ENCODE assay signal across 1 cellular context in the genomic region with DNA sequence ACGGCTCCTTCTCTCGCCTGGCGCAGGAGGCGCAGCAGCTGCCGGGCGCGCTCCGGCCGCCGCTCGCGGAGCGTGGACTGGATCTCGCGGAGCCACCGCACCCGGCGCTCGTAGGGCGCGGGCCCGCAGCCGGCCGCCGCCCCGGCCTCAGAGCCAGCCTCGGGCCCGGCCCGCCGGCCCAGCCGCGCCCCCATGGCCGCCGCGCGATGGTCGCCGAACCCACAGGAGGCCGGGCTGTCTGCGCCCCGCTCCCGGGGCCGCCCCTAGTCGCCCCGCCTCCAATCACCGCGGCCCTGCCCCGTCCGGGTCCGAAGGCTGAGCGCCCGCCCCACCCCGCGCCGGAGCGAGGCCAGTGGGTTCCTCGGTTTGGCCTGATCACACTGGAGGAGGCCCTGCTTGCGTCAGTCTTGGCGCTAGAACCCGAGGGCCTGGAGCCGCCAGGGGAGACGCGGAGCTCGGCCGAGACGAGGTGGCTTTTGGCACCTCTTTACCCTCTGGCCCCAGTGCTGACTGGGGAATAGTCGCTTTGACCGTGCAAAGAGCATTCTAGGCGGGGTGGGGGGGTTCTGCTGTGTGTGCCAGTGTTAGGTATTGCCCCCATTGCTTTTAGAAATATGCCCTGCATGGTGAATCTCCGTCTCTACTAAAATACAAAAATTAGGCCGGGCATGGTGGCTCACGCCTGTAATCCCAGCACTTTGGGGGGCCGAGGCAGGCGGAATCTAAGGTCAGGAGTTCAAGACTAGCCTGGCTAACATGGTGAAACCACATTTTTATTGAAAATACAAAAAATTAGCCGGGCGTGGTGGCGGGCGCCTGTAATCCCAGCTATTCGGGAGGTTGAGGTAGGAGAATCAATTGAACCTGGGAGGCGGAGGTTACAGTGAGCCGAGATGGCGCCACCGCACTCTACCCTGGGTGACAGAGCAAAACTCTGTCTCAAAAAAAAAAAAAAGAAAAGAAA.
TF ChIP-seq lines count a peak whose summit lies in the region.

A gene with protein sequence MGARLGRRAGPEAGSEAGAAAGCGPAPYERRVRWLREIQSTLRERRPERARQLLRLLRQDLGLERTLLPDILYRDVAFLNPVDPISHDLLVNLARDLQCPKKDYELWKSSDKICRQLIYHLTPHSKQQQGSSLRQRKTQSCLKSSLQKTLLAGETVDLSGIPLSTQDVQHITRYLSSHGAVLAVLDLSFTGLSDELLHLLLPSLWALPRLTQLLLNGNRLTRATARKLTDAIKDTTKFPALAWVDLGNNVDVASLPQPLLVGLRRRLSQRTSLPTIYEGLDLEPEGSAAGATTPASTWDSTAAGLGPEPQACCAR (minus strand): TSS at position 228 of the 964 bp plus-strand sequence. CDS start 34 bp downstream, at position 194.

TF ChIP-seq in HepG2, 621 proteins besides CTCF, POLR2A, EP300 and RAD21 (continued from another document and continues in another):
- TF ChIP-seq, protein P1, sequence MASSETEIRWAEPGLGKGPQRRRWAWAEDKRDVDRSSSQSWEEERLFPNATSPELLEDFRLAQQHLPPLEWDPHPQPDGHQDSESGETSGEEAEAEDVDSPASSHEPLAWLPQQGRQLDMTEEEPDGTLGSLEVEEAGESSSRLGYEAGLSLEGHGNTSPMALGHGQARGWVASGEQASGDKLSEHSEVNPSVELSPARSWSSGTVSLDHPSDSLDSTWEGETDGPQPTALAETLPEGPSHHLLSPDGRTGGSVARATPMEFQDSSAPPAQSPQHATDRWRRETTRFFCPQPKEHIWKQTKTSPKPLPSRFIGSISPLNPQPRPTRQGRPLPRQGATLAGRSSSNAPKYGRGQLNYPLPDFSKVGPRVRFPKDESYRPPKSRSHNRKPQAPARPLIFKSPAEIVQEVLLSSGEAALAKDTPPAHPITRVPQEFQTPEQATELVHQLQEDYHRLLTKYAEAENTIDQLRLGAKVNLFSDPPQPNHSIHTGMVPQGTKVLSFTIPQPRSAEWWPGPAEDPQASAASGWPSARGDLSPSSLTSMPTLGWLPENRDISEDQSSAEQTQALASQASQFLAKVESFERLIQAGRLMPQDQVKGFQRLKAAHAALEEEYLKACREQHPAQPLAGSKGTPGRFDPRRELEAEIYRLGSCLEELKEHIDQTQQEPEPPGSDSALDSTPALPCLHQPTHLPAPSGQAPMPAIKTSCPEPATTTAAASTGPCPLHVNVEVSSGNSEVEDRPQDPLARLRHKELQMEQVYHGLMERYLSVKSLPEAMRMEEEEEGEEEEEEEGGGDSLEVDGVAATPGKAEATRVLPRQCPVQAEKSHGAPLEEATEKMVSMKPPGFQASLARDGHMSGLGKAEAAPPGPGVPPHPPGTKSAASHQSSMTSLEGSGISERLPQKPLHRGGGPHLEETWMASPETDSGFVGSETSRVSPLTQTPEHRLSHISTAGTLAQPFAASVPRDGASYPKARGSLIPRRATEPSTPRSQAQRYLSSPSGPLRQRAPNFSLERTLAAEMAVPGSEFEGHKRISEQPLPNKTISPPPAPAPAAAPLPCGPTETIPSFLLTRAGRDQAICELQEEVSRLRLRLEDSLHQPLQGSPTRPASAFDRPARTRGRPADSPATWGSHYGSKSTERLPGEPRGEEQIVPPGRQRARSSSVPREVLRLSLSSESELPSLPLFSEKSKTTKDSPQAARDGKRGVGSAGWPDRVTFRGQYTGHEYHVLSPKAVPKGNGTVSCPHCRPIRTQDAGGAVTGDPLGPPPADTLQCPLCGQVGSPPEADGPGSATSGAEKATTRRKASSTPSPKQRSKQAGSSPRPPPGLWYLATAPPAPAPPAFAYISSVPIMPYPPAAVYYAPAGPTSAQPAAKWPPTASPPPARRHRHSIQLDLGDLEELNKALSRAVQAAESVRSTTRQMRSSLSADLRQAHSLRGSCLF (CRISPR knock-in tag; IDR thresholded peaks at IDR 0.05; ENCODE audit: borderline replicate concordance), result no peak
- TF ChIP-seq TARDBP (CRISPR knock-in tag; IDR thresholded peaks at IDR 0.05) (peak; percentile 91), KLF13 (CRISPR knock-in tag; IDR thresholded peaks at IDR 0.05) (no peak), ZNF7 (CRISPR knock-in tag; IDR thresholded peaks at IDR 0.05) (no peak), ZNF329 (CRISPR knock-in tag; IDR thresholded peaks at IDR 0.05; ENCODE audit: low read depth) (no peak), RNF2 (conservative IDR thresholded peaks at IDR 0.05; ENCODE audit: low read depth) (no peak), TMF1 (CRISPR knock-in tag; IDR thresholded peaks at IDR 0.05; ENCODE audit: low read depth) (no peak), ERF (CRISPR knock-in tag; IDR thresholded peaks at IDR 0.05) (peak; percentile 82), ZNF660 (CRISPR knock-in tag; IDR thresholded peaks at IDR 0.05; ENCODE audit: borderline replicate concordance, low read depth) (no peak), POLR2G (IDR thresholded peaks at IDR 0.05; ENCODE audit: low read depth, low read length) (peak; percentile 88), KLF11 (CRISPR knock-in tag; IDR thresholded peaks at IDR 0.05) (no peak), HDAC2 (CRISPR knock-in tag; IDR thresholded peaks at IDR 0.05) (peak; percentile 59; the same call in 1 of the 2 replicates), ZNF431 (CRISPR knock-in tag; IDR thresholded peaks at IDR 0.05; ENCODE audit: borderline replicate concordance, low read depth) (no peak), KDM5A (IDR thresholded peaks at IDR 0.05; ENCODE audit: borderline replicate concordance, low read length) (no peak), MEF2D (CRISPR knock-in tag; IDR thresholded peaks at IDR 0.05) (no peak), GZF1 (CRISPR knock-in tag; IDR thresholded peaks at IDR 0.05) (no peak), ZNF777 (CRISPR knock-in tag; IDR thresholded peaks at IDR 0.05) (no peak), MZF1 (CRISPR knock-in tag; IDR thresholded peaks at IDR 0.05; ENCODE audit: borderline replicate concordance) (no peak)
- TF ChIP-seq, protein P2, sequence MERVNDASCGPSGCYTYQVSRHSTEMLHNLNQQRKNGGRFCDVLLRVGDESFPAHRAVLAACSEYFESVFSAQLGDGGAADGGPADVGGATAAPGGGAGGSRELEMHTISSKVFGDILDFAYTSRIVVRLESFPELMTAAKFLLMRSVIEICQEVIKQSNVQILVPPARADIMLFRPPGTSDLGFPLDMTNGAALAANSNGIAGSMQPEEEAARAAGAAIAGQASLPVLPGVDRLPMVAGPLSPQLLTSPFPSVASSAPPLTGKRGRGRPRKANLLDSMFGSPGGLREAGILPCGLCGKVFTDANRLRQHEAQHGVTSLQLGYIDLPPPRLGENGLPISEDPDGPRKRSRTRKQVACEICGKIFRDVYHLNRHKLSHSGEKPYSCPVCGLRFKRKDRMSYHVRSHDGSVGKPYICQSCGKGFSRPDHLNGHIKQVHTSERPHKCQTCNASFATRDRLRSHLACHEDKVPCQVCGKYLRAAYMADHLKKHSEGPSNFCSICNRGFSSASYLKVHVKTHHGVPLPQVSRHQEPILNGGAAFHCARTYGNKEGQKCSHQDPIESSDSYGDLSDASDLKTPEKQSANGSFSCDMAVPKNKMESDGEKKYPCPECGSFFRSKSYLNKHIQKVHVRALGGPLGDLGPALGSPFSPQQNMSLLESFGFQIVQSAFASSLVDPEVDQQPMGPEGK (CRISPR knock-in tag; IDR thresholded peaks at IDR 0.05), result peak; percentile 78
- TF ChIP-seq, protein P3, sequence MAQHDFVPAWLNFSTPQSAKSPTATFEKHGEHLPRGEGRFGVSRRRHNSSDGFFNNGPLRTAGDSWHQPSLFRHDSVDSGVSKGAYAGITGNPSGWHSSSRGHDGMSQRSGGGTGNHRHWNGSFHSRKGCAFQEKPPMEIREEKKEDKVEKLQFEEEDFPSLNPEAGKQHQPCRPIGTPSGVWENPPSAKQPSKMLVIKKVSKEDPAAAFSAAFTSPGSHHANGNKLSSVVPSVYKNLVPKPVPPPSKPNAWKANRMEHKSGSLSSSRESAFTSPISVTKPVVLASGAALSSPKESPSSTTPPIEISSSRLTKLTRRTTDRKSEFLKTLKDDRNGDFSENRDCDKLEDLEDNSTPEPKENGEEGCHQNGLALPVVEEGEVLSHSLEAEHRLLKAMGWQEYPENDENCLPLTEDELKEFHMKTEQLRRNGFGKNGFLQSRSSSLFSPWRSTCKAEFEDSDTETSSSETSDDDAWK (CRISPR knock-in tag; IDR thresholded peaks at IDR 0.05), result no peak
- TF ChIP-seq, protein P4, sequence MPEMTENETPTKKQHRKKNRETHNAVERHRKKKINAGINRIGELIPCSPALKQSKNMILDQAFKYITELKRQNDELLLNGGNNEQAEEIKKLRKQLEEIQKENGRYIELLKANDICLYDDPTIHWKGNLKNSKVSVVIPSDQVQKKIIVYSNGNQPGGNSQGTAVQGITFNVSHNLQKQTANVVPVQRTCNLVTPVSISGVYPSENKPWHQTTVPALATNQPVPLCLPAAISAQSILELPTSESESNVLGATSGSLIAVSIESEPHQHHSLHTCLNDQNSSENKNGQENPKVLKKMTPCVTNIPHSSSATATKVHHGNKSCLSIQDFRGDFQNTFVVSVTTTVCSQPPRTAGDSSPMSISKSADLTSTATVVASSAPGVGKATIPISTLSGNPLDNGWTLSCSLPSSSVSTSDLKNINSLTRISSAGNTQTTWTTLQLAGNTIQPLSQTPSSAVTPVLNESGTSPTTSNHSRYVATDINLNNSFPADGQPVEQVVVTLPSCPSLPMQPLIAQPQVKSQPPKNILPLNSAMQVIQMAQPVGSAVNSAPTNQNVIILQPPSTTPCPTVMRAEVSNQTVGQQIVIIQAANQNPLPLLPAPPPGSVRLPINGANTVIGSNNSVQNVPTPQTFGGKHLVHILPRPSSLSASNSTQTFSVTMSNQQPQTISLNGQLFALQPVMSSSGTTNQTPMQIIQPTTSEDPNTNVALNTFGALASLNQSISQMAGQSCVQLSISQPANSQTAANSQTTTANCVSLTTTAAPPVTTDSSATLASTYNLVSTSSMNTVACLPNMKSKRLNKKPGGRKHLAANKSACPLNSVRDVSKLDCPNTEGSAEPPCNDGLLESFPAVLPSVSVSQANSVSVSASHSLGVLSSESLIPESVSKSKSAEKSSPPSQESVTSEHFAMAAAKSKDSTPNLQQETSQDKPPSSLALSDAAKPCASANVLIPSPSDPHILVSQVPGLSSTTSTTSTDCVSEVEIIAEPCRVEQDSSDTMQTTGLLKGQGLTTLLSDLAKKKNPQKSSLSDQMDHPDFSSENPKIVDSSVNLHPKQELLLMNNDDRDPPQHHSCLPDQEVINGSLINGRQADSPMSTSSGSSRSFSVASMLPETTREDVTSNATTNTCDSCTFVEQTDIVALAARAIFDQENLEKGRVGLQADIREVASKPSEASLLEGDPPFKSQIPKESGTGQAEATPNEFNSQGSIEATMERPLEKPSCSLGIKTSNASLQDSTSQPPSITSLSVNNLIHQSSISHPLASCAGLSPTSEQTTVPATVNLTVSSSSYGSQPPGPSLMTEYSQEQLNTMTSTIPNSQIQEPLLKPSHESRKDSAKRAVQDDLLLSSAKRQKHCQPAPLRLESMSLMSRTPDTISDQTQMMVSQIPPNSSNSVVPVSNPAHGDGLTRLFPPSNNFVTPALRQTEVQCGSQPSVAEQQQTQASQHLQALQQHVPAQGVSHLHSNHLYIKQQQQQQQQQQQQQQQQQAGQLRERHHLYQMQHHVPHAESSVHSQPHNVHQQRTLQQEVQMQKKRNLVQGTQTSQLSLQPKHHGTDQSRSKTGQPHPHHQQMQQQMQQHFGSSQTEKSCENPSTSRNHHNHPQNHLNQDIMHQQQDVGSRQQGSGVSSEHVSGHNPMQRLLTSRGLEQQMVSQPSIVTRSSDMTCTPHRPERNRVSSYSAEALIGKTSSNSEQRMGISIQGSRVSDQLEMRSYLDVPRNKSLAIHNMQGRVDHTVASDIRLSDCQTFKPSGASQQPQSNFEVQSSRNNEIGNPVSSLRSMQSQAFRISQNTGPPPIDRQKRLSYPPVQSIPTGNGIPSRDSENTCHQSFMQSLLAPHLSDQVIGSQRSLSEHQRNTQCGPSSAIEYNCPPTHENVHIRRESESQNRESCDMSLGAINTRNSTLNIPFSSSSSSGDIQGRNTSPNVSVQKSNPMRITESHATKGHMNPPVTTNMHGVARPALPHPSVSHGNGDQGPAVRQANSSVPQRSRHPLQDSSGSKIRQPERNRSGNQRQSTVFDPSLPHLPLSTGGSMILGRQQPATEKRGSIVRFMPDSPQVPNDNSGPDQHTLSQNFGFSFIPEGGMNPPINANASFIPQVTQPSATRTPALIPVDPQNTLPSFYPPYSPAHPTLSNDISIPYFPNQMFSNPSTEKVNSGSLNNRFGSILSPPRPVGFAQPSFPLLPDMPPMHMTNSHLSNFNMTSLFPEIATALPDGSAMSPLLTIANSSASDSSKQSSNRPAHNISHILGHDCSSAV (CRISPR knock-in tag; IDR thresholded peaks at IDR 0.05; ENCODE audit: borderline replicate concordance), result no peak
- TF ChIP-seq, protein P5, sequence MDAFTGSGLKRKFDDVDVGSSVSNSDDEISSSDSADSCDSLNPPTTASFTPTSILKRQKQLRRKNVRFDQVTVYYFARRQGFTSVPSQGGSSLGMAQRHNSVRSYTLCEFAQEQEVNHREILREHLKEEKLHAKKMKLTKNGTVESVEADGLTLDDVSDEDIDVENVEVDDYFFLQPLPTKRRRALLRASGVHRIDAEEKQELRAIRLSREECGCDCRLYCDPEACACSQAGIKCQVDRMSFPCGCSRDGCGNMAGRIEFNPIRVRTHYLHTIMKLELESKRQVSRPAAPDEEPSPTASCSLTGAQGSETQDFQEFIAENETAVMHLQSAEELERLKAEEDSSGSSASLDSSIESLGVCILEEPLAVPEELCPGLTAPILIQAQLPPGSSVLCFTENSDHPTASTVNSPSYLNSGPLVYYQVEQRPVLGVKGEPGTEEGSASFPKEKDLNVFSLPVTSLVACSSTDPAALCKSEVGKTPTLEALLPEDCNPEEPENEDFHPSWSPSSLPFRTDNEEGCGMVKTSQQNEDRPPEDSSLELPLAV (CRISPR knock-in tag; conservative IDR thresholded peaks at IDR 0.05; ENCODE audit: low read depth), result 0 out of 2 replicates have a peak, but pooled peaks have one; percentile 58
- TF ChIP-seq, protein P6, sequence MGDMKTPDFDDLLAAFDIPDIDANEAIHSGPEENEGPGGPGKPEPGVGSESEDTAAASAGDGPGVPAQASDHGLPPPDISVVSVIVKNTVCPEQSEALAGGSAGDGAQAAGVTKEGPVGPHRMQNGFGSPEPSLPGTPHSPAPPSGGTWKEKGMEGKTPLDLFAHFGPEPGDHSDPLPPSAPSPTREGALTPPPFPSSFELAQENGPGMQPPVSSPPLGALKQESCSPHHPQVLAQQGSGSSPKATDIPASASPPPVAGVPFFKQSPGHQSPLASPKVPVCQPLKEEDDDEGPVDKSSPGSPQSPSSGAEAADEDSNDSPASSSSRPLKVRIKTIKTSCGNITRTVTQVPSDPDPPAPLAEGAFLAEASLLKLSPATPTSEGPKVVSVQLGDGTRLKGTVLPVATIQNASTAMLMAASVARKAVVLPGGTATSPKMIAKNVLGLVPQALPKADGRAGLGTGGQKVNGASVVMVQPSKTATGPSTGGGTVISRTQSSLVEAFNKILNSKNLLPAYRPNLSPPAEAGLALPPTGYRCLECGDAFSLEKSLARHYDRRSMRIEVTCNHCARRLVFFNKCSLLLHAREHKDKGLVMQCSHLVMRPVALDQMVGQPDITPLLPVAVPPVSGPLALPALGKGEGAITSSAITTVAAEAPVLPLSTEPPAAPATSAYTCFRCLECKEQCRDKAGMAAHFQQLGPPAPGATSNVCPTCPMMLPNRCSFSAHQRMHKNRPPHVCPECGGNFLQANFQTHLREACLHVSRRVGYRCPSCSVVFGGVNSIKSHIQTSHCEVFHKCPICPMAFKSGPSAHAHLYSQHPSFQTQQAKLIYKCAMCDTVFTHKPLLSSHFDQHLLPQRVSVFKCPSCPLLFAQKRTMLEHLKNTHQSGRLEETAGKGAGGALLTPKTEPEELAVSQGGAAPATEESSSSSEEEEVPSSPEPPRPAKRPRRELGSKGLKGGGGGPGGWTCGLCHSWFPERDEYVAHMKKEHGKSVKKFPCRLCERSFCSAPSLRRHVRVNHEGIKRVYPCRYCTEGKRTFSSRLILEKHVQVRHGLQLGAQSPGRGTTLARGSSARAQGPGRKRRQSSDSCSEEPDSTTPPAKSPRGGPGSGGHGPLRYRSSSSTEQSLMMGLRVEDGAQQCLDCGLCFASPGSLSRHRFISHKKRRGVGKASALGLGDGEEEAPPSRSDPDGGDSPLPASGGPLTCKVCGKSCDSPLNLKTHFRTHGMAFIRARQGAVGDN (CRISPR knock-in tag; IDR thresholded peaks at IDR 0.05), result peak; percentile 80
